In genomic region chr12:2785017-2785416, GRCh38 we compare ENCODE assay signal across 17 cellular contexts. TPM values are rescaled to one million over a fixed set of nuclear protein-coding genes. Genes with fewer than 3 reads are reported as not detected.
DNase-seq lines count a peak whose midpoint lies in the region; ATAC-seq and TF ChIP-seq lines count a peak whose summit lies in the region.
"Had no signal": no experiment of that assay in that cellular context is flagged by ENCODE, and none has a peak within 500 bp of the region (broad histone marks: within the 10 kb centered on the region; RNA-seq: fewer than 3 reads in every experiment).

No MANE protein-coding gene starts in this region.

- TF ChIP-seq CTCF in HEK293 (tag by site-specific recombination; IDR thresholded peaks at IDR 0.05) (no peak), WERI-Rb-1 (IDR thresholded peaks at IDR 0.05; ENCODE audit: low read depth, low read length) (no peak)

- no peak overlapping the region for H4K91ac ChIP-seq in mesenchymal stem cell (ENCODE audit: low read length)

- H3K9me3 ChIP-seq in HEK293 (ENCODE audit: control insufficient read depth, insufficient read depth, low read depth, low read length) (no peaks in the 10 kb centered on the region), mesenchymal stem cell (ENCODE audit: control insufficient read depth, low read length) (no peaks in the 10 kb centered on the region), WERI-Rb-1 (ENCODE audit: severe bottlenecking) (no peaks in the 10 kb centered on the region)

- no peak overlapping the region for H3K4me2 ChIP-seq in mesenchymal stem cell (ENCODE audit: low read length, poor library complexity, severe bottlenecking)

- H3K4me1 ChIP-seq in HEK293 (ENCODE audit: control insufficient read depth, insufficient read depth, low read length) (peaks cover 11% of the 10 kb centered on the region), mesenchymal stem cell (ENCODE audit: control insufficient read depth, insufficient read depth, low read depth, low read length) (peaks cover 3% of the 10 kb centered on the region)

- no peak overlapping the region for H2BK15ac ChIP-seq in mesenchymal stem cell (ENCODE audit: low read depth, poor library complexity, severe bottlenecking)

- H3K4me3 ChIP-seq in HEK293 (ENCODE audit: low read depth, low read length) (no peak overlapping the region), mesenchymal stem cell (ENCODE audit: insufficient read depth in 1 of 2, low read depth in 1 of 2, low read length in 2 of 2) (no peak overlapping the region), WERI-Rb-1 (ENCODE audit: low read depth, low read length) (no peak overlapping the region)

- H4K8ac ChIP-seq in mesenchymal stem cell (ENCODE audit: low read length): no peak overlapping the region

- no peak overlapping the region for H2BK5ac ChIP-seq in mesenchymal stem cell (ENCODE audit: low read depth, low read length, poor library complexity, severe bottlenecking)

- no peak overlapping the region for H2BK120ac ChIP-seq in mesenchymal stem cell (ENCODE audit: low read depth, low read length)

- ATAC-seq in GM21786 (IDR thresholded peaks at IDR 0.05; ENCODE audit: unreplicated experiment): no peak

- H3K4ac ChIP-seq in mesenchymal stem cell (ENCODE audit: low read depth in 1 of 2, low read length in 2 of 2): no peak overlapping the region

- H3K79me1 ChIP-seq in mesenchymal stem cell (replicated peaks; ENCODE audit: low read length, poor library complexity, severe bottlenecking): no peaks in the 10 kb centered on the region

- no peak overlapping the region for H3K14ac ChIP-seq in mesenchymal stem cell (ENCODE audit: low read length in 2 of 2)

- CTCF ChIA-PET in HEK293 (lab: Yijun Ruan, JAX): interaction anchor here (0.6 to 2.7 kb wide), 8 partner anchors 11 to 181 kb away, joined by 3 to 15 read pairs (median 5); no protein-coding TSS in a partner anchor

- POLR2A ChIA-PET in HEK293 (lab: Yijun Ruan, JAX): no interaction called here

- H3K27ac ChIP-seq in HEK293 (ENCODE audit: extremely low read depth, low read depth, low read length): no peak overlapping the region
- peak overlapping the region; percentile 64 for H3K27ac ChIP-seq in angular gyrus (ENCODE audit: low read depth, low read length)
- H3K27ac ChIP-seq in mesenchymal stem cell (ENCODE audit: low read length, poor library complexity, severe bottlenecking): no peak overlapping the region
- H3K27ac ChIP-seq in WERI-Rb-1: no peak overlapping the region

- H2AK5ac ChIP-seq in mesenchymal stem cell (ENCODE audit: low read length, severe bottlenecking): no peak overlapping the region

- H3K9ac ChIP-seq in mesenchymal stem cell (ENCODE audit: low read length): no peak overlapping the region

- H3K36me3 ChIP-seq in HEK293 (ENCODE audit: control insufficient read depth in 2 of 2, insufficient read depth in 1 of 2, low read length in 2 of 2) (no peaks in the 10 kb centered on the region), mesenchymal stem cell (ENCODE audit: control insufficient read depth in 1 of 2, insufficient read depth in 2 of 2, low read depth in 1 of 2, low read length in 2 of 2) (no peaks in the 10 kb centered on the region), WERI-Rb-1 (no peaks in the 10 kb centered on the region)

- H2AFZ ChIP-seq in mesenchymal stem cell (ENCODE audit: low read depth, low read length): no peak overlapping the region

- H3K27me3 ChIP-seq in mesenchymal stem cell (ENCODE audit: control insufficient read depth in 1 of 2, insufficient read depth in 1 of 2, low read length in 2 of 2): peaks cover 39 to 40% of the 10 kb centered on the region in 2 experiments
- H3K27me3 ChIP-seq in WERI-Rb-1 (ENCODE audit: insufficient read depth, low read depth, severe bottlenecking): no peaks in the 10 kb centered on the region

- 18% methylated on average over 5 of the region's 5 CpGs for WGBS in mesenchymal stem cell

- H3K23ac ChIP-seq in mesenchymal stem cell (ENCODE audit: low read length in 2 of 2): no peak overlapping the region

- H2BK12ac ChIP-seq in mesenchymal stem cell (ENCODE audit: low read length in 2 of 2): no peak overlapping the region

- peak; percentile 0 for DNase-seq in COLO668 (lab: John Stamatoyannopoulos, UW; ENCODE audit: unreplicated experiment)
- peak; percentile 5 for DNase-seq in mesenchymal stem cell
- DNase-seq in 8988T: no peak
- no peak for DNase-seq in WERI-Rb-1
- DNase-seq: ACHN; CD4-positive, CD25-positive, alpha-beta regulatory T cell; GF-D8; GOT3; HFFc6; KG1; NCI-H1092; NCI-H1930; NCI-H526 treated with DMSO at 0.1 percent for 48 hours; SIG-M5 had no signal

- no peak overlapping the region for H3K18ac ChIP-seq in mesenchymal stem cell (ENCODE audit: low read depth in 1 of 2, low read length in 2 of 2)

TF ChIP-seq in HEK293, 187 proteins besides CTCF, POLR2A, EP300 and RAD21:
- TF ChIP-seq BCL11B (tag by site-specific recombination; IDR thresholded peaks at IDR 0.05; ENCODE audit: low read depth): no peak
- TF ChIP-seq TCF7L2 (IDR thresholded peaks at IDR 0.05; ENCODE audit: borderline replicate concordance, low read depth, low read length): peak; percentile 76; the same call in 1 of the 2 replicates
- peak; percentile 44; the same call in 1 of the 2 replicates for TF ChIP-seq OSR2 (tag by site-specific recombination; IDR thresholded peaks at IDR 0.05)
- no peak for TF ChIP-seq ZNF366 (tag by site-specific recombination; conservative IDR thresholded peaks at IDR 0.05)
- TF ChIP-seq ZNF302 (tag by site-specific recombination; IDR thresholded peaks at IDR 0.05; ENCODE audit: low read depth): no peak

RNA-seq across cellular contexts. Expression of gene FKBP4, which starts 9.8 kb away (rescaled TPM):
- 33.6 TPM for polyA plus RNA-seq in mesenchymal stem cell (2013, experiment 1 of 2)
- polyA plus RNA-seq in mesenchymal stem cell (2013, experiment 2 of 2): 31.8 TPM

RNA-seq across cellular contexts. Expression of gene ITFG2, which starts 27.5 kb away (rescaled TPM):
- polyA plus RNA-seq in mesenchymal stem cell (2013, experiment 1 of 2): 12.0 TPM
- 10.8 TPM for polyA plus RNA-seq in mesenchymal stem cell (2013, experiment 2 of 2)

RNA-seq across cellular contexts. Expression of gene NRIP2, which starts 49.8 kb away (rescaled TPM):
- polyA plus RNA-seq in mesenchymal stem cell (2013, experiment 1 of 2): 0.06 TPM
- 0.04 TPM for polyA plus RNA-seq in mesenchymal stem cell (2013, experiment 2 of 2)

Comparison
In these comparisons a context has a peak if more than half of its experiments do, and no peak if none do; other contexts are left out.
1. DNase-seq: peak in COLO668 (single experiment) and mesenchymal stem cell (single experiment); none in 8988T (single experiment) and WERI-Rb-1 (single experiment).